ENCODE assay signal across 38 cellular contexts in genomic region chr5:145818604-145819003, GRCh38. TPM values are rescaled to one million over a fixed set of nuclear protein-coding genes. Genes with fewer than 3 reads are reported as not detected.
"Had no signal": no experiment of that assay in that cellular context is flagged by ENCODE, and none has a peak within 500 bp of the region (broad histone marks: within the 10 kb centered on the region; RNA-seq: fewer than 3 reads in every experiment).

No MANE protein-coding gene starts in this region.

- H3K27ac Mint-ChIP-seq: activated B cell treated with CpG ODN at 0.5 μM for 24 hours; activated CD4-positive, alpha-beta memory T cell treated with anti-CD3 and anti-CD28 coated beads for 36 hours; activated CD4-positive, alpha-beta T cell treated with anti-CD3 and anti-CD28 coated beads, Interleukin-2, amount 10 ng/mL, durations not matched to agents 24 days and 14 days; activated CD8-positive, alpha-beta T cell treated with anti-CD3 and anti-CD28 coated beads for 36 hours; activated naive CD4-positive, alpha-beta T cell treated with anti-CD3 and anti-CD28 coated beads for 36 hours; activated naive CD8-positive, alpha-beta T cell treated with anti-CD3 and anti-CD28 coated beads for 36 hours; activated T-cell treated with anti-CD3 and anti-CD28 coated beads, Interleukin-2, amount 50 U/mL, for 72 hours; activated T-helper 1 cell treated with anti-CD3 and anti-CD28 coated beads, Interleukin-12 subunit alpha, Interleukin-12 subunit beta, Interleukin-2, Interleukin-4 antibody, amounts not matched to agents 30 ng/mL and 10 ng/mL and 1 ng/mL, durations not matched to agents 14 hours and 24 hours and 36 hours; activated T-helper 17 cell treated with anti-CD3 and anti-CD28 coated beads, Interleukin-2, amount 50 U/mL, for 72 hours; T-helper 1 cell treated with Interleukin-12 subunit alpha and Interleukin-12 subunit beta and Interleukin-4 antibody, amounts not matched to agents 30 μg/mL and 1 μg/mL, for 36 hours; T-helper 2 cell treated with Interferon-gamma antibody and Interleukin-4, amounts not matched to agents 5 μg/mL and 100 μg/mL, for 36 hours had no signal

- H3K36me3 ChIP-seq: adrenal gland, brain microvascular endothelial cell, breast epithelium had no signal

- H3K9me3 ChIP-seq: adrenal gland, body of pancreas, breast epithelium had no signal

- H3K4me3 Mint-ChIP-seq: activated B cell treated with CpG ODN at 0.5 μM for 24 hours; activated CD4-positive, alpha-beta memory T cell treated with anti-CD3 and anti-CD28 coated beads for 36 hours; activated CD4-positive, alpha-beta T cell treated with anti-CD3 and anti-CD28 coated beads, Interleukin-2, amount 10 ng/mL, durations not matched to agents 24 days and 14 days; activated CD8-positive, alpha-beta T cell treated with anti-CD3 and anti-CD28 coated beads for 36 hours; activated naive CD4-positive, alpha-beta T cell treated with anti-CD3 and anti-CD28 coated beads for 36 hours; activated naive CD8-positive, alpha-beta T cell treated with anti-CD3 and anti-CD28 coated beads for 36 hours; activated T-cell treated with anti-CD3 and anti-CD28 coated beads, Interleukin-2, amount 50 U/mL, for 4 hours; activated T-cell treated with anti-CD3 and anti-CD28 coated beads, Interleukin-2, amount 50 U/mL, for 72 hours; activated T-helper 1 cell treated with anti-CD3 and anti-CD28 coated beads, Interleukin-12 subunit alpha, Interleukin-12 subunit beta, Interleukin-2, Interleukin-4 antibody, amounts not matched to agents 30 ng/mL and 10 ng/mL and 1 ng/mL, durations not matched to agents 14 hours and 24 hours and 36 hours; activated T-helper 17 cell treated with anti-CD3 and anti-CD28 coated beads, Interleukin-2, amount 50 U/mL, for 72 hours; T-helper 1 cell treated with Interleukin-12 subunit alpha and Interleukin-12 subunit beta and Interleukin-4 antibody, amounts not matched to agents 30 μg/mL and 1 μg/mL, for 36 hours; T-helper 2 cell treated with Interferon-gamma antibody and Interleukin-4, amounts not matched to agents 5 μg/mL and 100 μg/mL, for 36 hours had no signal

- H3K27ac ChIP-seq: adrenal gland, body of pancreas, brain microvascular endothelial cell, breast epithelium, VCaP had no signal

- H3K27me3 ChIP-seq: adrenal gland, body of pancreas, brain microvascular endothelial cell, breast epithelium had no signal

- FAIRE-seq: astrocyte, TTC549 had no signal

- H3K9me3 Mint-ChIP-seq: activated B cell treated with CpG ODN at 0.5 μM for 24 hours; activated CD4-positive, alpha-beta memory T cell treated with anti-CD3 and anti-CD28 coated beads for 36 hours; activated CD4-positive, alpha-beta T cell treated with anti-CD3 and anti-CD28 coated beads, Interleukin-2, amount 10 ng/mL, durations not matched to agents 24 days and 14 days; activated CD8-positive, alpha-beta T cell treated with anti-CD3 and anti-CD28 coated beads for 36 hours; activated naive CD4-positive, alpha-beta T cell treated with anti-CD3 and anti-CD28 coated beads for 36 hours; activated naive CD4-positive, alpha-beta T cell treated with anti-CD3 and anti-CD28 coated beads, Interleukin-2, amount 50 U/mL, for 72 hours; activated naive CD8-positive, alpha-beta T cell treated with anti-CD3 and anti-CD28 coated beads for 36 hours; activated T-cell treated with anti-CD3 and anti-CD28 coated beads, Interleukin-2, amount 50 U/mL, for 4 hours; activated T-cell treated with anti-CD3 and anti-CD28 coated beads, Interleukin-2, amount 50 U/mL, for 72 hours; activated T-helper 1 cell treated with anti-CD3 and anti-CD28 coated beads, Interleukin-12 subunit alpha, Interleukin-12 subunit beta, Interleukin-2, Interleukin-4 antibody, amounts not matched to agents 30 ng/mL and 10 ng/mL and 1 ng/mL, durations not matched to agents 14 hours and 24 hours and 36 hours; activated T-helper 17 cell treated with anti-CD3 and anti-CD28 coated beads, Interleukin-2, amount 50 U/mL, for 72 hours; T-helper 1 cell treated with Interleukin-12 subunit alpha and Interleukin-12 subunit beta and Interleukin-4 antibody, amounts not matched to agents 30 μg/mL and 1 μg/mL, for 36 hours; T-helper 2 cell treated with Interferon-gamma antibody and Interleukin-4, amounts not matched to agents 5 μg/mL and 100 μg/mL, for 36 hours had no signal

- H3K27me3 Mint-ChIP-seq: activated B cell treated with CpG ODN at 0.5 μM for 24 hours; activated CD4-positive, alpha-beta memory T cell treated with anti-CD3 and anti-CD28 coated beads for 36 hours; activated CD4-positive, alpha-beta T cell treated with anti-CD3 and anti-CD28 coated beads, Interleukin-2, amount 10 ng/mL, durations not matched to agents 24 days and 14 days; activated CD8-positive, alpha-beta T cell treated with anti-CD3 and anti-CD28 coated beads for 36 hours; activated naive CD8-positive, alpha-beta T cell treated with anti-CD3 and anti-CD28 coated beads for 36 hours; activated T-helper 17 cell treated with anti-CD3 and anti-CD28 coated beads, Interleukin-2, amount 50 U/mL, for 72 hours had no signal

- H3K4me3 ChIP-seq: adrenal gland, body of pancreas, breast epithelium had no signal

- H3K4me1 Mint-ChIP-seq: activated B cell treated with CpG ODN at 0.5 μM for 24 hours; activated CD4-positive, alpha-beta T cell treated with anti-CD3 and anti-CD28 coated beads, Interleukin-2, amount 10 ng/mL, durations not matched to agents 24 days and 14 days; activated naive CD8-positive, alpha-beta T cell treated with anti-CD3 and anti-CD28 coated beads for 36 hours; activated T-helper 17 cell treated with anti-CD3 and anti-CD28 coated beads, Interleukin-2, amount 50 U/mL, for 72 hours had no signal

- H3K4me1 ChIP-seq: adrenal gland, body of pancreas, breast epithelium had no signal

- H3K36me3 Mint-ChIP-seq: activated CD4-positive, alpha-beta memory T cell treated with anti-CD3 and anti-CD28 coated beads for 36 hours; activated naive CD4-positive, alpha-beta T cell treated with anti-CD3 and anti-CD28 coated beads, Interleukin-2, amount 50 U/mL, for 72 hours; activated naive CD8-positive, alpha-beta T cell treated with anti-CD3 and anti-CD28 coated beads for 36 hours had no signal

- DNase-seq: activated B cell treated with CpG ODN at 0.5 μM for 24 hours; activated CD4-positive, alpha-beta memory T cell treated with anti-CD3 and anti-CD28 coated beads for 36 hours; activated CD4-positive, alpha-beta T cell treated with anti-CD3 and anti-CD28 coated beads for 4 hours; activated CD4-positive, alpha-beta T cell treated with anti-CD3 and anti-CD28 coated beads, Interleukin-2, amount 10 ng/mL, durations not matched to agents 24 days and 14 days; activated CD4-positive, alpha-beta T cell treated with anti-CD3 and anti-CD28 coated beads, Interleukin-2, amount 50 U/mL, for 1 hour; activated CD4-positive, alpha-beta T cell treated with anti-CD3 and anti-CD28 coated beads, Interleukin-2, amount 50 U/mL, for 4 hours; activated CD4-positive, CD25-positive, alpha-beta regulatory T cell treated with anti-CD3 and anti-CD28 coated beads, Interleukin-2, amount 50 U/mL, for 72 hours; activated CD8-positive, alpha-beta memory T cell treated with anti-CD3 and anti-CD28 coated beads, Interleukin-2, amount 50 U/mL, for 4 hours; activated CD8-positive, alpha-beta T cell treated with anti-CD3 and anti-CD28 coated beads for 36 hours; activated effector memory CD4-positive, alpha-beta T cell treated with anti-CD3 and anti-CD28 coated beads, Interleukin-2, amount 50 U/mL, for 16 hours; activated gamma-delta T cell treated with Interleukin-2 at 50 U/mL for 16 hours; activated naive CD4-positive, alpha-beta T cell; activated naive CD4-positive, alpha-beta T cell treated with anti-CD3 and anti-CD28 coated beads for 36 hours; activated naive CD4-positive, alpha-beta T cell treated with anti-CD3 and anti-CD28 coated beads, Interleukin-2, amount 50 U/mL, for 16 hours; activated naive CD8-positive, alpha-beta T cell treated with anti-CD3 and anti-CD28 coated beads for 36 hours; activated T-cell treated with anti-CD3 and anti-CD28 coated beads for 4 hours; activated T-cell treated with anti-CD3 and anti-CD28 coated beads, Interleukin-2, amount 50 U/mL, for 1 hour; activated T-cell treated with anti-CD3 and anti-CD28 coated beads, Interleukin-2, amount 50 U/mL, for 4 hours; activated T-cell treated with anti-CD3 and anti-CD28 coated beads, Interleukin-2, amount 50 U/mL, for 72 hours; adrenal gland; amniotic stem cell; aorta; body of pancreas; brain microvascular endothelial cell; central memory CD4-positive, alpha-beta T cell; T-helper 2 cell; T-helper 9 cell had no signal

- ATAC-seq: activated CD8-positive, alpha-beta T cell treated with anti-CD3 and anti-CD28 coated beads for 36 hours; activated naive CD4-positive, alpha-beta T cell treated with anti-CD3 and anti-CD28 coated beads, Interleukin-2, amount 50 U/mL, for 72 hours; activated T-cell treated with anti-CD3 and anti-CD28 coated beads, Interleukin-2, amount 50 U/mL, for 4 hours; activated T-cell treated with anti-CD3 and anti-CD28 coated beads, Interleukin-2, amount 50 U/mL, for 72 hours; activated T-helper 17 cell treated with anti-CD3 and anti-CD28 coated beads, Interleukin-2, amount 50 U/mL, for 72 hours; body of pancreas had no signal

RNA-seq across cellular contexts. Expression of gene GRXCR2, which starts 54.2 kb away (rescaled TPM):
- total RNA-seq: activated B cell treated with CpG ODN at 0.5 μM for 24 hours; activated CD4-positive, alpha-beta memory T cell treated with anti-CD3 and anti-CD28 coated beads for 36 hours; activated CD4-positive, alpha-beta T cell treated with anti-CD3 and anti-CD28 coated beads, Interleukin-2, amount 10 ng/mL, durations not matched to agents 24 days and 14 days; activated CD8-positive, alpha-beta memory T cell treated with anti-CD3 and anti-CD28 coated beads for 36 hours; activated CD8-positive, alpha-beta T cell treated with anti-CD3 and anti-CD28 coated beads for 36 hours; activated naive CD4-positive, alpha-beta T cell treated with anti-CD3 and anti-CD28 coated beads for 36 hours; activated naive CD4-positive, alpha-beta T cell treated with anti-CD3 and anti-CD28 coated beads, Interleukin-2, amount 50 U/mL, for 72 hours; activated naive CD8-positive, alpha-beta T cell treated with anti-CD3 and anti-CD28 coated beads for 36 hours; activated T-cell treated with anti-CD3 and anti-CD28 coated beads, Interleukin-2, amount 50 U/mL, for 4 hours; activated T-cell treated with anti-CD3 and anti-CD28 coated beads, Interleukin-2, amount 50 U/mL, for 72 hours; activated T-helper 1 cell treated with anti-CD3 and anti-CD28 coated beads, Interleukin-12 subunit alpha, Interleukin-12 subunit beta, Interleukin-2, Interleukin-4 antibody, amounts not matched to agents 30 ng/mL and 10 ng/mL and 1 ng/mL, durations not matched to agents 14 hours and 24 hours and 36 hours; activated T-helper 17 cell treated with anti-CD3 and anti-CD28 coated beads, Interleukin-2, amount 50 U/mL, for 72 hours; adrenal gland; aorta; astrocyte; body of pancreas; cerebellum had no signal
- polyA plus RNA-seq: adrenal gland, aorta had no signal
